Comparison of ENCODE assay signal across 21 cellular contexts in genomic region chr1:178023181-178023618, GRCh38. TPM values are rescaled to one million over a fixed set of nuclear protein-coding genes. Genes with fewer than 3 reads are reported as not detected.
DNase-seq lines count a peak whose midpoint lies in the region; ATAC-seq and TF ChIP-seq lines count a peak whose summit lies in the region.
"Had no signal": no experiment of that assay in that cellular context is flagged by ENCODE, and none has a peak within 500 bp of the region (broad histone marks: within the 10 kb centered on the region; RNA-seq: fewer than 3 reads in every experiment).

No MANE protein-coding gene starts in this region.

- H3K4me3 ChIP-seq in right lobe of liver (peak overlapping the region in 1 of 3 donors; percentile 8), GM23338 (no peak overlapping the region), ovary (no peak overlapping the region)
- H3K4me3 ChIP-seq: upper lobe of left lung had no signal

- no peaks in the 10 kb centered on the region for H4K20me1 ChIP-seq in GM23338 (replicated peaks; ENCODE audit: insufficient read depth)

- ATAC-seq in GM18508 (IDR thresholded peaks at IDR 0.05; ENCODE audit: insufficient read depth, unreplicated experiment) (peak; percentile 53), HG02678 (IDR thresholded peaks at IDR 0.05; ENCODE audit: unreplicated experiment) (peak; percentile 61), right lobe of liver (peak; percentile 77 to 87 (median 82)), GM23338 (no peak)
- ATAC-seq: activated CD4-positive, alpha-beta T cell treated with anti-CD3 and anti-CD28 coated beads for 36 hours; esophagus mucosa; stimulated activated naive CD8-positive, alpha-beta T cell treated with anti-CD3 and anti-CD28 coated beads, Interleukin-15, Interleukin-2, amounts not matched to agents 100 U/mL and 50 U/mL, for 24 hours had no signal

- TF ChIP-seq EP300 in ovary (IDR thresholded peaks at IDR 0.05) = no peak

- intact Hi-C loops in right lobe of liver (cut with DNase I) (no loop called here), ovary (cut with DNase I) (no loop called here)

- no peaks in the 10 kb centered on the region for H3F3A ChIP-seq in GM23338 (replicated peaks; ENCODE audit: low read depth)

- H3K9me2 ChIP-seq in GM23338 (ENCODE audit: insufficient read depth) = no peaks in the 10 kb centered on the region
- H3K9me2 ChIP-seq: SK-N-SH had no signal

- H2AFZ ChIP-seq in GM23338 = no peak overlapping the region

- no peak overlapping the region for H3K27ac Mint-ChIP-seq in GM23338
- H3K27ac Mint-ChIP-seq: activated CD4-positive, alpha-beta T cell treated with anti-CD3 and anti-CD28 coated beads for 36 hours; CD4-positive, alpha-beta T cell; immature natural killer cell had no signal

- H3K4me2 ChIP-seq in GM23338 = no peak overlapping the region
- H3K4me2 ChIP-seq: SK-N-SH had no signal

- no peaks in the 10 kb centered on the region for H3K79me2 ChIP-seq in GM23338 (replicated peaks; ENCODE audit: insufficient read depth)

- H3K27me3 ChIP-seq in right lobe of liver = no peaks in the 10 kb centered on the region
- H3K27me3 ChIP-seq in GM23338 (ENCODE audit: insufficient read depth) = no peaks in the 10 kb centered on the region
- H3K27me3 ChIP-seq in ovary = no peaks in the 10 kb centered on the region
- H3K27me3 ChIP-seq: upper lobe of left lung had no signal

- DNase-seq in SW480 (ENCODE audit: low spot score) (peak; percentile 10), right lobe of liver (no peak), GM19240 (ENCODE audit: insufficient read length, low spot score) (no peak), GM23338 (ENCODE audit: low spot score) (no peak), ovary (no peak), D341Med (ENCODE audit: low spot score) (no peak)
- DNase-seq: ACHN; activated CD4-positive, alpha-beta T cell treated with anti-CD3 and anti-CD28 coated beads for 36 hours; activated effector memory CD4-positive, alpha-beta T cell treated with Interleukin-2 at 50 U/mL for 16 hours; CD4-positive, alpha-beta T cell; immature natural killer cell; KG1; NCI-H1048; NCI-H524 treated with DMSO at 0.1 percent for 48 hours; SK-N-SH; stimulated activated naive CD8-positive, alpha-beta T cell treated with anti-CD3 and anti-CD28 coated beads, Interleukin-15, Interleukin-2, amounts not matched to agents 100 U/mL and 50 U/mL, for 24 hours; upper lobe of left lung had no signal

- peaks cover 2% of the 10 kb centered on the region for H3K27me3 Mint-ChIP-seq in GM23338 (ENCODE audit: insufficient read depth, low read depth, poor library complexity)
- H3K27me3 Mint-ChIP-seq: activated CD4-positive, alpha-beta T cell treated with anti-CD3 and anti-CD28 coated beads for 36 hours had no signal

- TF ChIP-seq CTCF in right lobe of liver (IDR thresholded peaks at IDR 0.05) (no peak), GM23338 (conservative IDR thresholded peaks at IDR 0.05; ENCODE audit: low read depth in 2 of 2) (no peak), ovary (IDR thresholded peaks at IDR 0.05) (no peak)

- H3K4me1 Mint-ChIP-seq in GM23338 = no peaks in the 10 kb centered on the region
- H3K4me1 Mint-ChIP-seq: activated CD4-positive, alpha-beta T cell treated with anti-CD3 and anti-CD28 coated beads for 36 hours; immature natural killer cell had no signal

- H3K4me3 Mint-ChIP-seq in GM23338 = no peak overlapping the region
- H3K4me3 Mint-ChIP-seq: activated CD4-positive, alpha-beta T cell treated with anti-CD3 and anti-CD28 coated beads for 36 hours; CD4-positive, alpha-beta T cell; immature natural killer cell had no signal

- WGBS in right lobe of liver (ENCODE audit: insufficient coverage, low coverage, low lambda C conversion rate, missing lambda C conversion rate) = 36% methylated on average over 2 of the region's 2 CpGs
- 91 to 96% (median 93%) methylated on average over 2 of the region's 2 CpGs for WGBS in ovary, 3 donors

- H3K27ac ChIP-seq in right lobe of liver (peak overlapping the region in 2 of 3 donors; percentile 80 to 82), GM23338 (ENCODE audit: low read depth) (no peak overlapping the region), ovary (no peak overlapping the region)
- H3K27ac ChIP-seq: upper lobe of left lung had no signal

- H3K9me3 Mint-ChIP-seq in GM23338 = no peaks in the 10 kb centered on the region

- H3K36me3 ChIP-seq in right lobe of liver (peaks cover 0 to 14% (median 6%) of the 10 kb centered on the region in 4 donors), GM23338 (ENCODE audit: insufficient read depth) (no peaks in the 10 kb centered on the region), ovary (no peaks in the 10 kb centered on the region)

- H3K36me3 Mint-ChIP-seq in GM23338 (ENCODE audit: low read depth) = no peaks in the 10 kb centered on the region
- H3K36me3 Mint-ChIP-seq: immature natural killer cell had no signal

- H3K4me1 ChIP-seq in right lobe of liver (peaks cover 0 to 29% (median 11%) of the 10 kb centered on the region in 4 donors), GM23338 (ENCODE audit: insufficient read depth) (no peaks in the 10 kb centered on the region), ovary (ENCODE audit: insufficient read depth) (no peaks in the 10 kb centered on the region)
- H3K4me1 ChIP-seq: upper lobe of left lung had no signal

- no peak for TF ChIP-seq POLR2A in right lobe of liver (IDR thresholded peaks at IDR 0.05)
- no peak for TF ChIP-seq POLR2A in ovary (IDR thresholded peaks at IDR 0.05)

- H3K9me3 ChIP-seq in right lobe of liver (no peaks in the 10 kb centered on the region), ovary (no peaks in the 10 kb centered on the region)
- H3K9me3 ChIP-seq: SK-N-SH, upper lobe of left lung had no signal

TF ChIP-seq in GM23338, 12 proteins besides CTCF, POLR2A, EP300 and RAD21 (continues in another document):
- no peak for TF ChIP-seq STAT1 (IDR thresholded peaks at IDR 0.05; ENCODE audit: unreplicated experiment)
- no peak for TF ChIP-seq EZH2 (IDR thresholded peaks at IDR 0.05; ENCODE audit: low read depth, unreplicated experiment)
- TF ChIP-seq, protein P1, sequence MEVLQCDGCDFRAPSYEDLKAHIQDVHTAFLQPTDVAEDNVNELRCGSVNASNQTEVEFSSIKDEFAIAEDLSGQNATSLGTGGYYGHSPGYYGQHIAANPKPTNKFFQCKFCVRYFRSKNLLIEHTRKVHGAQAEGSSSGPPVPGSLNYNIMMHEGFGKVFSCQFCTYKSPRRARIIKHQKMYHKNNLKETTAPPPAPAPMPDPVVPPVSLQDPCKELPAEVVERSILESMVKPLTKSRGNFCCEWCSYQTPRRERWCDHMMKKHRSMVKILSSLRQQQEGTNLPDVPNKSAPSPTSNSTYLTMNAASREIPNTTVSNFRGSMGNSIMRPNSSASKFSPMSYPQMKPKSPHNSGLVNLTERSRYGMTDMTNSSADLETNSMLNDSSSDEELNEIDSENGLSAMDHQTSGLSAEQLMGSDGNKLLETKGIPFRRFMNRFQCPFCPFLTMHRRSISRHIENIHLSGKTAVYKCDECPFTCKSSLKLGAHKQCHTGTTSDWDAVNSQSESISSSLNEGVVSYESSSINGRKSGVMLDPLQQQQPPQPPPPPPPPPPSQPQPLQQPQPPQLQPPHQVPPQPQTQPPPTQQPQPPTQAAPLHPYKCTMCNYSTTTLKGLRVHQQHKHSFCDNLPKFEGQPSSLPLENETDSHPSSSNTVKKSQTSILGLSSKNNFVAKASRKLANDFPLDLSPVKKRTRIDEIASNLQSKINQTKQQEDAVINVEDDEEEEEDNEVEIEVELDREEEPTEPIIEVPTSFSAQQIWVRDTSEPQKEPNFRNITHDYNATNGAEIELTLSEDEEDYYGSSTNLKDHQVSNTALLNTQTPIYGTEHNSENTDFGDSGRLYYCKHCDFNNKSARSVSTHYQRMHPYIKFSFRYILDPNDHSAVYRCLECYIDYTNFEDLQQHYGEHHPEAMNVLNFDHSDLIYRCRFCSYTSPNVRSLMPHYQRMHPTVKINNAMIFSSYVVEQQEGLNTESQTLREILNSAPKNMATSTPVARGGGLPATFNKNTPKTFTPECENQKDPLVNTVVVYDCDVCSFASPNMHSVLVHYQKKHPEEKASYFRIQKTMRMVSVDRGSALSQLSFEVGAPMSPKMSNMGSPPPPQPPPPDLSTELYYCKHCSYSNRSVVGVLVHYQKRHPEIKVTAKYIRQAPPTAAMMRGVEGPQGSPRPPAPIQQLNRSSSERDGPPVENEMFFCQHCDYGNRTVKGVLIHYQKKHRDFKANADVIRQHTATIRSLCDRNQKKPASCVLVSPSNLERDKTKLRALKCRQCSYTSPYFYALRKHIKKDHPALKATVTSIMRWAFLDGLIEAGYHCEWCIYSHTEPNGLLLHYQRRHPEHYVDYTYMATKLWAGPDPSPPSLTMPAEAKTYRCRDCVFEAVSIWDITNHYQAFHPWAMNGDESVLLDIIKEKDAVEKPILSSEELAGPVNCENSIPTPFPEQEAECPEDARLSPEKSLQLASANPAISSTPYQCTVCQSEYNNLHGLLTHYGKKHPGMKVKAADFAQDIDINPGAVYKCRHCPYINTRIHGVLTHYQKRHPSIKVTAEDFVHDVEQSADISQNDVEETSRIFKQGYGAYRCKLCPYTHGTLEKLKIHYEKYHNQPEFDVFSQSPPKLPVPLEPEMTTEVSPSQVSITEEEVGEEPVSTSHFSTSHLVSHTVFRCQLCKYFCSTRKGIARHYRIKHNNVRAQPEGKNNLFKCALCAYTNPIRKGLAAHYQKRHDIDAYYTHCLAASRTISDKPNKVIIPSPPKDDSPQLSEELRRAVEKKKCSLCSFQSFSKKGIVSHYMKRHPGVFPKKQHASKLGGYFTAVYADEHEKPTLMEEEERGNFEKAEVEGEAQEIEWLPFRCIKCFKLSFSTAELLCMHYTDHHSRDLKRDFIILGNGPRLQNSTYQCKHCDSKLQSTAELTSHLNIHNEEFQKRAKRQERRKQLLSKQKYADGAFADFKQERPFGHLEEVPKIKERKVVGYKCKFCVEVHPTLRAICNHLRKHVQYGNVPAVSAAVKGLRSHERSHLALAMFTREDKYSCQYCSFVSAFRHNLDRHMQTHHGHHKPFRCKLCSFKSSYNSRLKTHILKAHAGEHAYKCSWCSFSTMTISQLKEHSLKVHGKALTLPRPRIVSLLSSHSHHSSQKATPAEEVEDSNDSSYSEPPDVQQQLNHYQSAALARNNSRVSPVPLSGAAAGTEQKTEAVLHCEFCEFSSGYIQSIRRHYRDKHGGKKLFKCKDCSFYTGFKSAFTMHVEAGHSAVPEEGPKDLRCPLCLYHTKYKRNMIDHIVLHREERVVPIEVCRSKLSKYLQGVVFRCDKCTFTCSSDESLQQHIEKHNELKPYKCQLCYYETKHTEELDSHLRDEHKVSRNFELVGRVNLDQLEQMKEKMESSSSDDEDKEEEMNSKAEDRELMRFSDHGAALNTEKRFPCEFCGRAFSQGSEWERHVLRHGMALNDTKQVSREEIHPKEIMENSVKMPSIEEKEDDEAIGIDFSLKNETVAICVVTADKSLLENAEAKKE (CRISPR knock-in tag; IDR thresholded peaks at IDR 0.05) = no peak
- TF ChIP-seq JUNB (IDR thresholded peaks at IDR 0.05; ENCODE audit: unreplicated experiment) = no peak
- no peak for TF ChIP-seq CREB1 (CRISPR knock-in tag; IDR thresholded peaks at IDR 0.05; ENCODE audit: low read depth)
- TF ChIP-seq NANOG (IDR thresholded peaks at IDR 0.05; ENCODE audit: borderline replicate concordance) = no peak

RNA-seq across cellular contexts. Expression of gene SEC16B, which starts 53.3 kb away (rescaled TPM):
- total RNA-seq in right lobe of liver (10 to 100 TPM; 16.4 to 69.7 (median 39.9) TPM), ovary (1 to 10 TPM; 1.6 to 5.1 (median 3.0) TPM)
- total RNA-seq in GM23338 (2014; rRNA removed; shearing (Covaris generic)) = 0.70 and 1.2 TPM in 2 replicates
- polyA plus RNA-seq in GM23338 (2016; fragmentation: Nextera tagmentation; extraction: Ambion mirVana) (0.29 and 0.75 TPM in 2 replicates), ovary (1 to 10 TPM; 2.9 to 3.1 TPM)
- total RNA-seq: activated CD4-positive, alpha-beta T cell treated with anti-CD3 and anti-CD28 coated beads for 36 hours; CD4-positive, alpha-beta T cell; OCI-LY7 had no signal

Comparison
In these comparisons a context has a peak if more than half of its experiments do, and no peak if none do; other contexts are left out.
1. H3K27ac ChIP-seq: peak in right lobe of liver (2 of 3); none in GM23338 (single experiment) and ovary (0 of 2).